Comparison of ENCODE assay signal across 1 cellular context in genomic region chr19:56118666-56119584, GRCh38.
TF ChIP-seq lines count a peak whose summit lies in the region.

No MANE protein-coding gene starts in this region.

TF ChIP-seq in H1, 55 proteins besides CTCF, POLR2A, EP300 and RAD21:
- TF ChIP-seq RXRA (IDR thresholded peaks at IDR 0.05; ENCODE audit: insufficient read depth, low read depth, low read length) (no peak), BCL11A (IDR thresholded peaks at IDR 0.05; ENCODE audit: low read depth in 2 of 2, low read length in 2 of 2) (no peak), POLR2AphosphoS5 (IDR thresholded peaks at IDR 0.05; ENCODE audit: low read depth, low read length) (no peak), YY1 (IDR thresholded peaks at IDR 0.05; ENCODE audit: low read depth, low read length) (no peak), ASH2L (IDR thresholded peaks at IDR 0.05; ENCODE audit: low read length) (no peak), POU5F1 (IDR thresholded peaks at IDR 0.05; ENCODE audit: low read depth, low read length) (no peak), CEBPB (IDR thresholded peaks at IDR 0.05; ENCODE audit: low read depth, low read length) (no peak), NANOG (IDR thresholded peaks at IDR 0.05; ENCODE audit: insufficient read depth, low read depth, low read length, poor library complexity, severe bottlenecking) (no peak), CREB1 (IDR thresholded peaks at IDR 0.05) (no peak), JUN (IDR thresholded peaks at IDR 0.05; ENCODE audit: low read depth, low read length) (no peak)
